ENCODE assay signal across 1 cellular context in genomic region chr2:5981241-5982055, GRCh38.
TF ChIP-seq lines count a peak whose summit lies in the region.

No MANE protein-coding gene starts in this region.

TF ChIP-seq in H1, 55 proteins besides CTCF, POLR2A, EP300 and RAD21 (continued from another document):
- TF ChIP-seq HDAC6 (IDR thresholded peaks at IDR 0.05; ENCODE audit: low read depth, low read length) (no peak), CREB1 (IDR thresholded peaks at IDR 0.05) (peak; percentile 19; the same call in 1 of the 2 replicates), RXRA (IDR thresholded peaks at IDR 0.05; ENCODE audit: insufficient read depth, low read depth, low read length) (no peak), EGR1 (IDR thresholded peaks at IDR 0.05; ENCODE audit: borderline replicate concordance, low read depth, low read length) (no peak), ASH2L (IDR thresholded peaks at IDR 0.05; ENCODE audit: low read length) (peak; percentile 47), GTF2F1 (IDR thresholded peaks at IDR 0.05; ENCODE audit: borderline replicate concordance, low read depth, low read length) (no peak), YY1 (IDR thresholded peaks at IDR 0.05; ENCODE audit: low read depth, low read length) (peak; percentile 93)
